Comparison of ENCODE assay signal across 2 cellular contexts in genomic region chr3:127728417-127728816, GRCh38.
TF ChIP-seq lines count a peak whose summit lies in the region.

No MANE protein-coding gene starts in this region.

TF ChIP-seq in SK-N-SH treated with all-trans-retinoic acid at 6 μM for 48 hours, 23 proteins besides CTCF, POLR2A, EP300 and RAD21 (continued from another document):
- no peak for TF ChIP-seq ZNF565 (CRISPR knock-in tag; conservative IDR thresholded peaks at IDR 0.05; ENCODE audit: low read depth)
- TF ChIP-seq ISL1 (CRISPR knock-in tag; IDR thresholded peaks at IDR 0.05): no peak
- no peak for TF ChIP-seq ZFP30 (CRISPR knock-in tag; IDR thresholded peaks at IDR 0.05)
- no peak for TF ChIP-seq GLIS3 (CRISPR knock-in tag; IDR thresholded peaks at IDR 0.05)
- no peak for TF ChIP-seq TOX (CRISPR knock-in tag; IDR thresholded peaks at IDR 0.05; ENCODE audit: borderline replicate concordance)
- TF ChIP-seq ZNF8 (CRISPR knock-in tag; IDR thresholded peaks at IDR 0.05): no peak

TF ChIP-seq in IMR-90, 13 proteins besides CTCF, POLR2A, EP300 and RAD21 (continued from another document):
- TF ChIP-seq CEBPB (IDR thresholded peaks at IDR 0.05; ENCODE audit: low read depth, low read length) (no peak), BHLHE40 (IDR thresholded peaks at IDR 0.05; ENCODE audit: low read depth, low read length) (no peak), NFE2L2 (IDR thresholded peaks at IDR 0.05; ENCODE audit: low read depth, low read length) (no peak), USF2 (IDR thresholded peaks at IDR 0.05; ENCODE audit: low read depth, low read length) (no peak), ELK1 (IDR thresholded peaks at IDR 0.05; ENCODE audit: borderline replicate concordance, low read depth, low read length) (no peak), MAZ (IDR thresholded peaks at IDR 0.05; ENCODE audit: borderline replicate concordance, low read depth, low read length) (no peak), RCOR1 (IDR thresholded peaks at IDR 0.05; ENCODE audit: insufficient replicate concordance, low read length) (no peak), SMC3 (IDR thresholded peaks at IDR 0.05; ENCODE audit: low read depth, low read length) (no peak), FOS (IDR thresholded peaks at IDR 0.05; ENCODE audit: low read depth, low read length) (no peak), CHD1 (IDR thresholded peaks at IDR 0.05; ENCODE audit: low read depth, low read length) (no peak)
